ENCODE assay signal across 8 cellular contexts in the genomic region with DNA sequence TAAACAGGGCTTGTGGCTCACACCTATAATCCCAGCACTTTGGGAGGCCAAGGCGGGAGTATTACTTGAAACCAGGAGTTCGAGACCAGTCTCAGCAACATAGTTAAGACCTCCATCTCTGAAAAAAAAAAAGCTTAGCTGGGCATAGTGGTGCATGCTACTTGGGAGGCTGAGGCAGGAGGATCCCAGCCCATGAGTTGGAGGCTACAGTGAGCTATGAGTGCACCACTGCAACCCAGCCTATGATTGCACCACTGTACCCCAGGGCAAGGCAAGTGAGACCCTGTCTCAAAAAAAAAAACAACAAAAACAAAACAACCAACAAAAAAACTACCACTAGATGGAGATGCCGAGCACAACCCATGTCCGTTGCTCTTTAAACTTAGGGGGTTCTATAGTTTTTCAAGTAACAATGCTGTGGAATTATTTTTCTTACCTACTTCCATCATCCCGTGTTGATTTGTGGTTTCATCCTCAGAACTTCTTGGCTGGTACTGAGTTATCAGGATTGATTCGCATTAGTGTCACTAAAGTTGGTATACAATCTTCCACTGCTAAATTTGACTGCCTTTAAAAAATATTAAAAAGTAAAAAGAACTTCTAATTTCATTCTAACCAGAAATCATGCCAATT. TPM values are rescaled to one million over a fixed set of nuclear protein-coding genes. Genes with fewer than 3 reads are reported as not detected.
DNase-seq lines count a peak whose midpoint lies in the region; ATAC-seq lines count a peak whose summit lies in the region.

No MANE protein-coding gene starts in this region.

- no peaks in the 10 kb centered on the region for H3K9me3 ChIP-seq in mesenchymal stem cell (ENCODE audit: control insufficient read depth, low read length)

- peak overlapping the region; percentile 9 to 39 for H3K4me3 Mint-ChIP-seq in stimulated activated naive CD8-positive, alpha-beta T cell treated with anti-CD3 and anti-CD28 coated beads, Interleukin-15, amount 100 ng/mL, for 72 hours

- H2BK15ac ChIP-seq in mesenchymal stem cell (ENCODE audit: low read depth, poor library complexity, severe bottlenecking), result no peak overlapping the region

- H3K9me3 Mint-ChIP-seq in stimulated activated naive CD8-positive, alpha-beta T cell treated with anti-CD3 and anti-CD28 coated beads, Interleukin-15, amount 100 ng/mL, for 72 hours, result peaks cover 7 to 9% of the 10 kb centered on the region in 2 donors

- no peak overlapping the region for H3K4ac ChIP-seq in mesenchymal stem cell (ENCODE audit: low read depth in 1 of 2, low read length in 2 of 2)

- ATAC-seq in stimulated activated naive CD8-positive, alpha-beta T cell treated with anti-CD3 and anti-CD28 coated beads, Interleukin-15, amount 100 ng/mL, for 72 hours, result no peak
- no peak for ATAC-seq in stimulated activated naive CD8-positive, alpha-beta T cell treated with anti-CD3 and anti-CD28 coated beads, Interleukin-15, Interleukin-2, amounts not matched to agents 100 U/mL and 50 U/mL, for 24 hours

- no peak overlapping the region for H3K14ac ChIP-seq in mesenchymal stem cell (ENCODE audit: low read length in 2 of 2)

- no peak overlapping the region for H2AK5ac ChIP-seq in mesenchymal stem cell (ENCODE audit: low read length, severe bottlenecking)

- no CpG with 5 or more reads among the region's 6 CpGs for WGBS in mesenchymal stem cell

- no peak overlapping the region for H3K23ac ChIP-seq in mesenchymal stem cell (ENCODE audit: low read length in 2 of 2)

- H3K18ac ChIP-seq in mesenchymal stem cell (ENCODE audit: low read depth in 1 of 2, low read length in 2 of 2), result no peak overlapping the region

- H4K8ac ChIP-seq in mesenchymal stem cell (ENCODE audit: low read length), result peak overlapping the region; percentile 87

- H3K4me3 ChIP-seq in mesenchymal stem cell (ENCODE audit: insufficient read depth in 1 of 2, low read depth in 1 of 2, low read length in 2 of 2), result no peak overlapping the region

- H3K27me3 Mint-ChIP-seq in stimulated activated naive CD8-positive, alpha-beta T cell treated with anti-CD3 and anti-CD28 coated beads, Interleukin-15, amount 100 ng/mL, for 72 hours, result no peaks in the 10 kb centered on the region

- H3K4me1 Mint-ChIP-seq in stimulated activated naive CD8-positive, alpha-beta T cell treated with anti-CD3 and anti-CD28 coated beads, Interleukin-15, amount 100 ng/mL, for 72 hours, result peaks cover 42% of the 10 kb centered on the region

- no peak for DNase-seq in stimulated activated naive CD8-positive, alpha-beta T cell treated with anti-CD3 and anti-CD28 coated beads, Interleukin-15, amount 100 ng/mL, for 72 hours
- DNase-seq in stimulated activated naive CD8-positive, alpha-beta T cell treated with anti-CD3 and anti-CD28 coated beads, Interleukin-15, Interleukin-2, amounts not matched to agents 100 U/mL and 50 U/mL, for 24 hours, result no peak
- DNase-seq in NCI-H1092 (lab: John Stamatoyannopoulos, UW) (peak; percentile 33), astrocyte of the hippocampus (ENCODE audit: low read depth, low spot score) (peak; percentile 51), mesenchymal stem cell (peak; percentile 71), 8988T (no peak), HuH-7 (ENCODE audit: low spot score) (no peak)
- DNase-seq in activated CD8-positive, alpha-beta memory T cell treated with anti-CD3 and anti-CD28 coated beads for 24 hours, result no peak

- H3K4me2 ChIP-seq in mesenchymal stem cell (ENCODE audit: low read length, poor library complexity, severe bottlenecking), result no peak overlapping the region

- H2BK120ac ChIP-seq in mesenchymal stem cell (ENCODE audit: low read depth, low read length), result no peak overlapping the region

- no peak overlapping the region for H4K91ac ChIP-seq in mesenchymal stem cell (ENCODE audit: low read length)

- H2AFZ ChIP-seq in mesenchymal stem cell (ENCODE audit: low read depth, low read length), result no peak overlapping the region

- H3K27ac Mint-ChIP-seq in stimulated activated naive CD8-positive, alpha-beta T cell treated with anti-CD3 and anti-CD28 coated beads, Interleukin-15, amount 100 ng/mL, for 72 hours, result peak overlapping the region in 1 of 2 donors; percentile 14

- H3K9ac ChIP-seq in mesenchymal stem cell (ENCODE audit: low read length), result no peak overlapping the region

- H3K27me3 ChIP-seq in mesenchymal stem cell (ENCODE audit: control insufficient read depth in 1 of 2, insufficient read depth in 1 of 2, low read length in 2 of 2), result peaks cover 0 to 2% of the 10 kb centered on the region in 2 experiments

- peaks cover 2% of the 10 kb centered on the region for H3K4me1 ChIP-seq in mesenchymal stem cell (ENCODE audit: control insufficient read depth, insufficient read depth, low read depth, low read length)

- H3K27ac ChIP-seq in mesenchymal stem cell (ENCODE audit: low read length, poor library complexity, severe bottlenecking), result no peak overlapping the region

- no peak overlapping the region for H2BK12ac ChIP-seq in mesenchymal stem cell (ENCODE audit: low read length in 2 of 2)

- no peaks in the 10 kb centered on the region for H3K79me1 ChIP-seq in mesenchymal stem cell (replicated peaks; ENCODE audit: low read length, poor library complexity, severe bottlenecking)

- H2BK5ac ChIP-seq in mesenchymal stem cell (ENCODE audit: low read depth, low read length, poor library complexity, severe bottlenecking), result no peak overlapping the region

- peaks cover 0 to 4% of the 10 kb centered on the region in 2 experiments for H3K36me3 ChIP-seq in mesenchymal stem cell (ENCODE audit: control insufficient read depth in 1 of 2, insufficient read depth in 2 of 2, low read depth in 1 of 2, low read length in 2 of 2)

RNA-seq across cellular contexts. Expression of gene REPIN1, which starts 12.2 kb away (rescaled TPM):
- 68.4 TPM for polyA plus RNA-seq in mesenchymal stem cell (2013, experiment 1 of 2)
- polyA plus RNA-seq in mesenchymal stem cell (2013, experiment 2 of 2), result 69.3 TPM

RNA-seq across cellular contexts. Expression of gene RARRES2, which starts 15.0 kb away (rescaled TPM):
- polyA plus RNA-seq in mesenchymal stem cell (2013, experiment 1 of 2), result 155 TPM
- 162 TPM for polyA plus RNA-seq in mesenchymal stem cell (2013, experiment 2 of 2)

RNA-seq across cellular contexts. Expression of gene ZNF775, which starts 22.7 kb away (rescaled TPM):
- polyA plus RNA-seq in mesenchymal stem cell (2013, experiment 1 of 2), result 5.1 TPM
- 4.8 TPM for polyA plus RNA-seq in mesenchymal stem cell (2013, experiment 2 of 2)

RNA-seq across cellular contexts. Expression of gene ACTR3C, which starts 33.0 kb away (rescaled TPM):
- not detected for polyA plus RNA-seq in mesenchymal stem cell (2013, experiment 1 of 2)
- polyA plus RNA-seq in mesenchymal stem cell (2013, experiment 2 of 2), result not detected

RNA-seq across cellular contexts. Expression of gene LRRC61, which starts 33.2 kb away (rescaled TPM):
- not detected for polyA plus RNA-seq in mesenchymal stem cell (2013, experiment 1 of 2)
- not detected for polyA plus RNA-seq in mesenchymal stem cell (2013, experiment 2 of 2)

Comparison
In these comparisons a context has a peak if more than half of its experiments do, and no peak if none do; other contexts are left out.
1. DNase-seq: peak in NCI-H1092 (single experiment), astrocyte of the hippocampus (single experiment) and mesenchymal stem cell (single experiment); none in stimulated activated naive CD8-positive, alpha-beta T cell treated with anti-CD3 and anti-CD28 coated beads, Interleukin-15, amount 100 ng/mL, for 72 hours (0 of 2), stimulated activated naive CD8-positive, alpha-beta T cell treated with anti-CD3 and anti-CD28 coated beads, Interleukin-15, Interleukin-2, amounts not matched to agents 100 U/mL and 50 U/mL, for 24 hours (single experiment), 8988T (single experiment), activated CD8-positive, alpha-beta memory T cell treated with anti-CD3 and anti-CD28 coated beads for 24 hours (single experiment) and HuH-7 (single experiment).